Comparison of ENCODE assay signal across 28 cellular contexts in genomic region chr5:133496631-133497030, GRCh38.
"Had no signal": no experiment of that assay in that cellular context is flagged by ENCODE, and none has a peak within 500 bp of the region (broad histone marks: within the 10 kb centered on the region; RNA-seq: fewer than 3 reads in every experiment).

No MANE protein-coding gene starts in this region.

- DNase-seq: activated CD4-positive, alpha-beta T cell treated with anti-CD3 and anti-CD28 coated beads for 48 hours; activated CD4-positive, alpha-beta T cell treated with anti-CD3 and anti-CD28 coated beads, Interleukin-2, amount 50 U/mL, for 4 hours; activated CD4-positive, CD25-positive, alpha-beta regulatory T cell treated with anti-CD3 and anti-CD28 coated beads, Interleukin-2, amount 50 U/mL, for 72 hours; activated CD8-positive, alpha-beta T cell treated with anti-CD3 and anti-CD28 coated beads, Interleukin-2, amount 10 ng/mL, durations not matched to agents 7 days and 5 days; activated gamma-delta T cell treated with Interleukin-2 at 50 U/mL for 16 hours; activated naive CD4-positive, alpha-beta T cell treated with anti-CD3 and anti-CD28 coated beads, Interleukin-2, amount 50 U/mL, for 16 hours; activated naive CD8-positive, alpha-beta T cell treated with anti-CD3 and anti-CD28 coated beads, Interleukin-2, amount 10 ng/mL, durations not matched to agents 7 days and 5 days; activated T-cell treated with anti-CD3 and anti-CD28 coated beads, Interleukin-2, amount 50 U/mL, for 4 hours; adrenal gland; anterior cingulate cortex; KG1; NCI-H1092; NCI-H1417 treated with DMSO at 0.1 percent for 48 hours; NCI-H187; NCI-H2081; NCI-H510A treated with DMSO at 0.1 percent for 48 hours; NCI-H69; NK-92 treated with Interleukin-12 subunit alpha and Interleukin-12 subunit beta, amount 100 ng/mL, for 24 hours; OCI-M1; SHP77; T-helper 17 cell; T-helper 9 cell had no signal

- H3K36me3 ChIP-seq: adrenal gland, SJSA1 had no signal

- H3K9me3 Mint-ChIP-seq: activated naive CD8-positive, alpha-beta T cell treated with anti-CD3 and anti-CD28 coated beads, Interleukin-2, amount 10 ng/mL, durations not matched to agents 7 days and 5 days; activated T-cell treated with anti-CD3 and anti-CD28 coated beads, Interleukin-2, amount 50 U/mL, for 4 hours; activated T-helper 17 cell treated with anti-CD3 and anti-CD28 coated beads, Interleukin-2, amount 50 U/mL, for 72 hours; IgD-negative memory B cell had no signal

- H3K36me3 Mint-ChIP-seq: activated naive CD8-positive, alpha-beta T cell treated with anti-CD3 and anti-CD28 coated beads, Interleukin-2, amount 10 ng/mL, durations not matched to agents 7 days and 5 days; IgD-negative memory B cell; WTC11 had no signal

- H3K4me1 Mint-ChIP-seq: activated naive CD8-positive, alpha-beta T cell treated with anti-CD3 and anti-CD28 coated beads, Interleukin-2, amount 10 ng/mL, durations not matched to agents 7 days and 5 days; activated T-helper 17 cell treated with anti-CD3 and anti-CD28 coated beads, Interleukin-2, amount 50 U/mL, for 72 hours; IgD-negative memory B cell; WTC11 had no signal

- H3K4me3 Mint-ChIP-seq: activated CD8-positive, alpha-beta T cell treated with anti-CD3 and anti-CD28 coated beads, Interleukin-2, amount 10 ng/mL, durations not matched to agents 7 days and 5 days; activated naive CD8-positive, alpha-beta T cell treated with anti-CD3 and anti-CD28 coated beads, Interleukin-2, amount 10 ng/mL, durations not matched to agents 7 days and 5 days; activated T-cell treated with anti-CD3 and anti-CD28 coated beads, Interleukin-2, amount 50 U/mL, for 4 hours; activated T-helper 17 cell treated with anti-CD3 and anti-CD28 coated beads, Interleukin-2, amount 50 U/mL, for 72 hours; IgD-negative memory B cell; T-helper 17 cell; WTC11 had no signal

- H3K4me1 ChIP-seq: adrenal gland, SJSA1 had no signal

- ATAC-seq: activated CD8-positive, alpha-beta T cell treated with anti-CD3 and anti-CD28 coated beads, Interleukin-2, amount 10 ng/mL, durations not matched to agents 7 days and 5 days; activated T-cell treated with anti-CD3 and anti-CD28 coated beads, Interleukin-2, amount 50 U/mL, for 4 hours; activated T-helper 17 cell treated with anti-CD3 and anti-CD28 coated beads, Interleukin-2, amount 50 U/mL, for 72 hours; Panc1; T-helper 17 cell; WTC11 had no signal

- H3K9me3 ChIP-seq: adrenal gland, SJSA1 had no signal

- H3K27me3 ChIP-seq: adrenal gland had no signal

- H3K27ac ChIP-seq: adrenal gland, RWPE1, SJSA1 had no signal

- H3K4me3 ChIP-seq: adrenal gland, SJSA1 had no signal

- H3K27ac Mint-ChIP-seq: activated CD8-positive, alpha-beta T cell treated with anti-CD3 and anti-CD28 coated beads, Interleukin-2, amount 10 ng/mL, durations not matched to agents 7 days and 5 days; activated naive CD8-positive, alpha-beta T cell treated with anti-CD3 and anti-CD28 coated beads, Interleukin-2, amount 10 ng/mL, durations not matched to agents 7 days and 5 days; activated T-helper 17 cell treated with anti-CD3 and anti-CD28 coated beads, Interleukin-2, amount 50 U/mL, for 72 hours; IgD-negative memory B cell; T-helper 17 cell; WTC11 had no signal
